2 cellular contexts compared by ENCODE assay signal in genomic region chr11:65852508-65853248, GRCh38.
A peak's percentile ranks its signal among the peaks of the same experiment; 100 is the strongest.
TF ChIP-seq lines count a peak whose summit lies in the region.

No MANE protein-coding gene starts in this region.

TF ChIP-seq in HEK293, 187 proteins besides CTCF, POLR2A, EP300 and RAD21:
- TF ChIP-seq ZNF18 (tag by site-specific recombination; IDR thresholded peaks at IDR 0.05) (no peak), ZFP41 (tag by site-specific recombination; IDR thresholded peaks at IDR 0.05; ENCODE audit: borderline replicate concordance) (no peak), ZNF513 (tag by site-specific recombination; IDR thresholded peaks at IDR 0.05) (no peak), ZSCAN4 (tag by site-specific recombination; IDR thresholded peaks at IDR 0.05) (peak; percentile 46; the same call in 1 of the 2 replicates)

TF ChIP-seq in K562, 482 proteins besides CTCF, POLR2A, EP300 and RAD21 (continues in another document):
- TF ChIP-seq POLR3A (IDR thresholded peaks at IDR 0.05; ENCODE audit: borderline replicate concordance, extremely low read depth, insufficient read depth, insufficient read length) (no peak), CCNT2 (IDR thresholded peaks at IDR 0.05; ENCODE audit: borderline replicate concordance, extremely low read depth, insufficient read length, low read depth, low read length) (peak; percentile 15), RBM22 (IDR thresholded peaks at IDR 0.05; ENCODE audit: low read depth, low read length, poor library complexity, severe bottlenecking) (peak; percentile 99), POLR2AphosphoS5 (IDR thresholded peaks at IDR 0.05; ENCODE audit: control insufficient read depth, insufficient read depth, low read depth, low read length) (peak; percentile 59; the same call in 1 of the 2 replicates), SP1 (CRISPR knock-in tag; IDR thresholded peaks at IDR 0.05) (0 out of 2 replicates have a peak, but pooled peaks have one; percentile 15), TEAD1 (CRISPR knock-in tag; IDR thresholded peaks at IDR 0.05) (0 out of 4 replicates have a peak, but pooled peaks of 1 of the 2 experiments have one; percentile 28), CC2D1A (IDR thresholded peaks at IDR 0.05) (no peak), MBD2 (IDR thresholded peaks at IDR 0.05; ENCODE audit: borderline replicate concordance, low read depth) (no peak), GTF2B (IDR thresholded peaks at IDR 0.05; ENCODE audit: extremely low read depth, insufficient read length) (no peak), ZNF274 (IDR thresholded peaks at IDR 0.05; ENCODE audit: borderline replicate concordance, low read depth, low read length) (no peak), HBP1 (CRISPR knock-in tag; IDR thresholded peaks at IDR 0.05) (no peak), HNRNPL (IDR thresholded peaks at IDR 0.05; ENCODE audit: low read depth, low read length) (peak; percentile 76), CBX8 (IDR thresholded peaks at IDR 0.05; ENCODE audit: borderline replicate concordance, extremely low read depth, low read depth, low read length, poor library complexity, severe bottlenecking) (no peak), TFAM (CRISPR knock-in tag; conservative IDR thresholded peaks at IDR 0.05) (no peak), CHD2 (IDR thresholded peaks at IDR 0.05; ENCODE audit: low read depth, low read length) (no peak), SUPT5H (IDR thresholded peaks at IDR 0.05) (peak; percentile 2; the same call in 1 of the 2 replicates), TFAP4 (CRISPR knock-in tag; IDR thresholded peaks at IDR 0.05; ENCODE audit: borderline replicate concordance) (no peak), LCOR (CRISPR knock-in tag; IDR thresholded peaks at IDR 0.05) (peak; percentile 26; the same call in 1 of the 2 replicates), ZNF263 (CRISPR knock-in tag; IDR thresholded peaks at IDR 0.05; ENCODE audit: borderline replicate concordance) (no peak), TAL1 (IDR thresholded peaks at IDR 0.05) (no peak), SAFB2 (IDR thresholded peaks at IDR 0.05; ENCODE audit: borderline replicate concordance, low read depth, low read length, severe bottlenecking) (no peak), MGA (IDR thresholded peaks at IDR 0.05) (no peak), HMGN3 (IDR thresholded peaks at IDR 0.05; ENCODE audit: borderline replicate concordance, extremely low read depth, insufficient read length, low read depth, low read length) (no peak), ZNF551 (CRISPR knock-in tag; IDR thresholded peaks at IDR 0.05) (no peak), TEAD4 (IDR thresholded peaks at IDR 0.05; ENCODE audit: low read length) (no peak), TEAD4 (CRISPR knock-in tag; IDR thresholded peaks at IDR 0.05; ENCODE audit: borderline replicate concordance) (0 out of 2 replicates have a peak, but pooled peaks have one; percentile 57), ZNF347 (CRISPR knock-in tag; IDR thresholded peaks at IDR 0.05; ENCODE audit: low read depth) (no peak), MYBL2 (IDR thresholded peaks at IDR 0.05; ENCODE audit: low read depth) (no peak), MYBL2 (CRISPR knock-in tag; IDR thresholded peaks at IDR 0.05; ENCODE audit: borderline replicate concordance) (no peak), YY1 (IDR thresholded peaks at IDR 0.05; ENCODE audit: borderline replicate concordance in 1 of 3, control insufficient read depth in 1 of 3, extremely low read depth in 1 of 3, insufficient read depth in 3 of 3, insufficient read length in 1 of 3, insufficient replicate concordance in 2 of 3, low read depth in 1 of 3, low read length in 2 of 3) (no peak), ZNF143 (CRISPR knock-in tag; IDR thresholded peaks at IDR 0.05) (peak; percentile 33; the same call in 1 of the 2 replicates), IRF1 (CRISPR knock-in tag; IDR thresholded peaks at IDR 0.05; ENCODE audit: borderline replicate concordance) (no peak), ZNF740 (CRISPR knock-in tag; IDR thresholded peaks at IDR 0.05) (no peak), ZNF740 (tag; IDR thresholded peaks at IDR 0.05) (no peak)
